Comparison of ENCODE assay signal across 8 cellular contexts in the genomic region with DNA sequence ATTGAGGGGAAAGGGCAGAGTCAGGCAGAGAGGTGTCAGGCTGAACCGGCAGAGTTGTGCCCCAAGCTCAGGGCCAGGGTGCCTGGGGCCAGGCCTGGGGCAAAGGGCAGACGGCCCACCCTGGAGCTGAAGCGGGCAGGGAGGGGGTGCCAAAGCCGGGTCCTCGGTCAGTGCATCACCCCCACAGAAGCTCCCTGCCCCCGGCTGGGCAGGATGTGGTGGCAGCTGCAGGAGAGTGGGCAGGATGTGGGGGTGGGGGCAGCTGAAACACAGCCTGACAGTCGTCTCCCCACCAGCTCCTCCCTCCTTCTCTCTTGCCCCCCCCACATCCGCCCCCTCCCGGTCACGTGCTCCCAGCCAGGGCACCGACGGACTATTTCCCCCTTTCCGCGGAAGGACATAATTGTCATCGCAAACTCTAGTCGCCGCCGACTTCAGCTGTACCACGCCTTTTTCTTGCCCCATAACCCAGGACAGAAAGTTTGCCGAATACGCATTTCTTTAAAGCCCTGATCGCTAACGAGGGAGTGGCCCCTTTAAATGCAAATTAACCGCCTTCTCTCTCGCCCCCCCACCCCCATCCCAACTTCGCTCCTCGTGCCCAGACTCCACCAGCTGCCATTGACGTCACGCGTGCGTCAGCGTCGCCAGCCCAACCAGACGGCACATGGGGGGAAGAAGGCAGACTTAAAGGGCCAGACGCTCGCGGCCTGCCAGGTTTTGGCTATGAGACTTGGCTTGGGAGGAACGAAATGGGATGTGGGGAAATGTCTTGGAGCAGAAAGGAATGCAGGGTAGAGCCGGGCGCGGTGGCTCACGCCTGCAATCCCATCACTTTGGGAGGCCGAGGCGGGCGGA. TPM values are rescaled to one million over a fixed set of nuclear protein-coding genes. Genes with fewer than 3 reads are reported as not detected.
DNase-seq lines count a peak whose midpoint lies in the region; ATAC-seq, FAIRE-seq and TF ChIP-seq lines count a peak whose summit lies in the region.

No MANE protein-coding gene starts in this region.

- H3K27ac ChIP-seq in pancreas = peak overlapping the region; percentile 86 to 100 (median 100)
- H3K27ac ChIP-seq in thyroid gland = peak overlapping the region; percentile 99 to 100 (median 100)

- H3K36me3 ChIP-seq in pancreas (no peaks in the 10 kb centered on the region), thyroid gland (no peaks in the 10 kb centered on the region)

- H3K4me1 Mint-ChIP-seq in HFFc6 (ENCODE audit: low read depth) = peaks cover 72% of the 10 kb centered on the region
- H3K4me1 Mint-ChIP-seq in activated naive CD8-positive, alpha-beta T cell treated with anti-CD3 and anti-CD28 coated beads, Interleukin-2, amount 50 U/mL, for 24 hours = peaks cover 75% of the 10 kb centered on the region

- H3K27ac Mint-ChIP-seq in HFFc6 = peak overlapping the region; percentile 97
- H3K27ac Mint-ChIP-seq in activated naive CD8-positive, alpha-beta T cell treated with anti-CD3 and anti-CD28 coated beads, Interleukin-2, amount 50 U/mL, for 24 hours = peak overlapping the region; percentile 95

- DNase-seq in GDM1 (lab: John Stamatoyannopoulos, UW) (peak; percentile 98), HFFc6 (peak; percentile 97), NCI-H1417 treated with DMSO at 0.1 percent for 48 hours (lab: John Stamatoyannopoulos, UW) (peak; percentile 85), SW 1271 (lab: John Stamatoyannopoulos, UW) (peak; percentile 88 to 94), Right ventricle myocardium superior (peak; percentile 100), pancreas (peak; percentile 97 to 99 (median 99)), thyroid gland (peak; percentile 100)
- DNase-seq in activated naive CD8-positive, alpha-beta T cell treated with anti-CD3 and anti-CD28 coated beads, Interleukin-2, amount 50 U/mL, for 24 hours = peak; percentile 98

- H3K4me3 ChIP-seq in pancreas (peak overlapping the region in 2 of 4 donors; percentile 26 to 37), thyroid gland (replicated peaks in 1 of 3) (peak overlapping the region in 1 of 3 donors; percentile 8)

- no peaks in the 10 kb centered on the region for H3K36me3 Mint-ChIP-seq in HFFc6 (ENCODE audit: low read depth)
- peaks cover 2% of the 10 kb centered on the region for H3K36me3 Mint-ChIP-seq in activated naive CD8-positive, alpha-beta T cell treated with anti-CD3 and anti-CD28 coated beads, Interleukin-2, amount 50 U/mL, for 24 hours (ENCODE audit: low read depth)

- no peaks in the 10 kb centered on the region for H3K9me3 Mint-ChIP-seq in HFFc6
- no peaks in the 10 kb centered on the region for H3K9me3 Mint-ChIP-seq in activated naive CD8-positive, alpha-beta T cell treated with anti-CD3 and anti-CD28 coated beads, Interleukin-2, amount 50 U/mL, for 24 hours

- intact Hi-C loops in Right ventricle myocardium superior (cut with DNase I) = loop anchor here (2.0 kb wide), 1 partner anchor 48 kb away; no protein-coding TSS in a partner anchor
- intact Hi-C loops in pancreas (cut with DNase I) = no loop called here
- intact Hi-C loops in thyroid gland (cut with DNase I) = loop anchor here (5.0 kb wide), 1 partner anchor 87 kb away; a partner anchor contains a TSS

- peaks cover 2% of the 10 kb centered on the region for H3K27me3 Mint-ChIP-seq in HFFc6 (ENCODE audit: insufficient read depth)
- H3K27me3 Mint-ChIP-seq in activated naive CD8-positive, alpha-beta T cell treated with anti-CD3 and anti-CD28 coated beads, Interleukin-2, amount 50 U/mL, for 24 hours = no peaks in the 10 kb centered on the region

- WGBS in pancreas, 2 donors = 3 to 4% methylated on average over 32 to 44 of the region's 45 CpGs
- WGBS in thyroid gland, 2 donors = 5 to 8% methylated on average over 32 to 44 of the region's 45 CpGs

- peaks cover 21 to 40% (median 37%) of the 10 kb centered on the region in 3 donors for H3K4me1 ChIP-seq in pancreas
- peaks cover 54 to 66% of the 10 kb centered on the region in 2 donors for H3K4me1 ChIP-seq in thyroid gland

- peak; percentile 43 to 80 for TF ChIP-seq POLR2A in thyroid gland (IDR thresholded peaks at IDR 0.05)

- FAIRE-seq in pancreas (lab: Jason Lieb, UNC) = peak; percentile 63

- peak; percentile 26 for ATAC-seq in activated naive CD8-positive, alpha-beta T cell treated with anti-CD3 and anti-CD28 coated beads, Interleukin-2, amount 50 U/mL, for 24 hours
- ATAC-seq in Right ventricle myocardium superior (ENCODE audit: poor library complexity) (peak; percentile 64), pancreas (peak; percentile 60 to 74 (median 66))

- peak overlapping the region; percentile 83 for H3K4me3 Mint-ChIP-seq in HFFc6
- H3K4me3 Mint-ChIP-seq in activated naive CD8-positive, alpha-beta T cell treated with anti-CD3 and anti-CD28 coated beads, Interleukin-2, amount 50 U/mL, for 24 hours = peak overlapping the region; percentile 65

- no peaks in the 10 kb centered on the region for H3K27me3 ChIP-seq in pancreas
- no peaks in the 10 kb centered on the region for H3K27me3 ChIP-seq in thyroid gland

- H3K9me3 ChIP-seq in pancreas (no peaks in the 10 kb centered on the region), thyroid gland (no peaks in the 10 kb centered on the region)

- no peak for TF ChIP-seq CTCF in HFFc6 (IDR thresholded peaks at IDR 0.05)
- no peak for TF ChIP-seq CTCF in pancreas (IDR thresholded peaks at IDR 0.05)
- TF ChIP-seq CTCF in thyroid gland (IDR thresholded peaks at IDR 0.05) = peak in 1 of 6 experiments; percentile 44

RNA-seq across cellular contexts. Expression of a gene that starts 4.5 kb away (rescaled TPM):
- 10 to 100 TPM; 50.0 to 60.1 (median 56.8) TPM for total RNA-seq in HFFc6 (2021; fragmentation: NEBNext Ultra II Directional; extraction: Animal tissue kit (Norgen Biotek cat#: 25700))
- total RNA-seq in Right ventricle myocardium superior = 96.6 TPM
- 10 to 100 TPM; 19.1 to 31.8 (median 26.2) TPM for total RNA-seq in pancreas
- polyA plus RNA-seq in pancreas = 10 to 100 TPM; 15.7 to 20.0 TPM
- 10 to 100 TPM; 26.4 to 80.6 (median 32.0) TPM for total RNA-seq in thyroid gland

Comparison
In these comparisons a context has a peak if more than half of its experiments do, and no peak if none do; other contexts are left out.
1. intact Hi-C loops: an anchor here in Right ventricle myocardium superior (2.0 kb wide) and thyroid gland (5.0 kb wide); none called in pancreas.